ENCODE assay signal across 13 cellular contexts in the genomic region with DNA sequence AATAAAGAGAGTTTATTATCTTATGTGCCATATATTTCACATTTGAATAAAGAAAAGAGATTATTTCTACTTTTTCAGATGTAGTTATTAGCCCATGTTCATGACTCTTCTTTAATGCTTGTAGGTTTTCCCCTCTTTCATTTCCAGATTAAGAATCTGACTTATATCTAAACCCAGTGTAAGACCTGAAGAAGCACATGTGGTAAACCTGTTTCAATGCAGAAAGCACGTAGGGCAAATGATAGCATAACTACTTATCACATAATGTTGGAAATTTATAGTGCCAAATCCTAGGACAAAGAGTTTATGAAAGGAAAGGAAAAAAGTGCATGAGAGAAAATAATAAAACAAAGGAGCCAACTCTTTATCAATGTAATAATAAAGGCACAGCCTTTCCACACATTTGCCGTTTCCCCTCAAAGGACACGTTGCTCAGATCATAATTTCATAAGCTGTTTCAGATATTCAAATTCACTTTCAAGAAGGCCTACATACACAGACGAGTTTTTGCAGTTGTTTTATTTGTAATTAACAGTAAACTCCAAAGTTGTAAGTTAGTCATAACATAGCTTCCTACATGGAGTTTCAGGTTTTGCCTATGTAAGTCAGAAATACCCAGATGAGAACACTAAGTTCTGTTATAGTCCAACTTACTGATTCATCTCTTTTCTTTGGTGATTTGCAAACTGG.
DNase-seq lines count a peak whose midpoint lies in the region; ATAC-seq and TF ChIP-seq lines count a peak whose summit lies in the region.
"Had no signal": no experiment of that assay in that cellular context is flagged by ENCODE, and none has a peak within 500 bp of the region (broad histone marks: within the 10 kb centered on the region; RNA-seq: fewer than 3 reads in every experiment).

No MANE protein-coding gene starts in this region.

- WGBS in mammary epithelial cell (ENCODE audit: low coverage, missing lambda C conversion rate) = 91% methylated on average over 4 of the region's 4 CpGs

- in situ Hi-C loops in mammary epithelial cell (cut with MboI; ENCODE audit: low sequenced_read_pairs in 2 of 2) = no loop called here

- H3K27me3 ChIP-seq in GM06990 (replicated peaks; ENCODE audit: control insufficient read depth, insufficient read depth, low read length) (no peaks in the 10 kb centered on the region), mammary epithelial cell (ENCODE audit: insufficient read depth, low read length) (no peaks in the 10 kb centered on the region)
- no peaks in the 10 kb centered on the region for H3K27me3 ChIP-seq in effector memory CD4-positive, alpha-beta T cell (replicated peaks; ENCODE audit: control insufficient read depth, insufficient read depth, low read length, poor library complexity, severe bottlenecking)
- H3K27me3 ChIP-seq: BLaER1 had no signal

- H3K4me2 ChIP-seq in mammary epithelial cell (ENCODE audit: insufficient read depth, low read depth, low read length) = no peak overlapping the region
- H3K4me2 ChIP-seq: BLaER1 had no signal

- DNase-seq in GM06990 (ENCODE audit: extremely low read depth, insufficient read length) = peak; percentile 71
- DNase-seq in mammary epithelial cell = no peak
- no peak for DNase-seq in GM03348 (ENCODE audit: low spot score)
- DNase-seq in effector memory CD4-positive, alpha-beta T cell = no peak
- no peak for DNase-seq in iPS-NIHi7 (ENCODE audit: extremely low spot score)
- DNase-seq: activated naive CD4-positive, alpha-beta T cell treated with Interleukin-2 at 50 U/mL for 16 hours; endodermal cell; NCI-H69; posterior cingulate gyrus had no signal

- H3K36me3 ChIP-seq in GM06990 (ENCODE audit: control insufficient read depth, insufficient read depth, low read length) (no peaks in the 10 kb centered on the region), mammary epithelial cell (ENCODE audit: insufficient read depth, low read length) (no peaks in the 10 kb centered on the region)
- no peaks in the 10 kb centered on the region for H3K36me3 ChIP-seq in effector memory CD4-positive, alpha-beta T cell (ENCODE audit: control insufficient read depth, insufficient read depth, low read length)
- H3K36me3 ChIP-seq: BLaER1 had no signal

- H3K4me3 ChIP-seq in GM06990 (replicated peaks; ENCODE audit: low read depth, low read length) (no peak overlapping the region; the same call in 1 of the 2 replicates), mammary epithelial cell (replicated peaks in 1 of 3; ENCODE audit: insufficient read depth in 1 of 3, low read depth in 2 of 3, low read length in 3 of 3) (no peak overlapping the region)
- H3K4me3 ChIP-seq in effector memory CD4-positive, alpha-beta T cell (ENCODE audit: insufficient read depth, low read depth, low read length, poor library complexity, severe bottlenecking) = no peak overlapping the region
- H3K4me3 ChIP-seq: BLaER1 had no signal

- dilution Hi-C loops in mammary epithelial cell (cut with HindIII; ENCODE audit: low sequenced_read_pairs) = no loop called here

- CTCF ChIA-PET in mammary epithelial cell (lab: Charles Lee; ENCODE audit: low non-redundant PET) = no interaction called here

- H3K27ac ChIP-seq in mammary epithelial cell (ENCODE audit: insufficient read depth, low read depth, low read length) = no peak overlapping the region
- H3K27ac ChIP-seq in effector memory CD4-positive, alpha-beta T cell (ENCODE audit: insufficient read depth, low read length, poor library complexity, severe bottlenecking) = no peak overlapping the region
- H3K27ac ChIP-seq: BLaER1 had no signal

- no TSS peak for BruUV-seq in mammary epithelial cell (replicated peaks; lab: Mats Ljungman, UMichigan)

- H3K4me1 ChIP-seq in mammary epithelial cell (ENCODE audit: insufficient read depth, low read length) = no peaks in the 10 kb centered on the region
- no peaks in the 10 kb centered on the region for H3K4me1 ChIP-seq in effector memory CD4-positive, alpha-beta T cell (ENCODE audit: control insufficient read depth, insufficient read depth, low read length, poor library complexity, severe bottlenecking)
- H3K4me1 ChIP-seq: BLaER1 had no signal

- H3K9ac ChIP-seq in mammary epithelial cell (ENCODE audit: insufficient read depth, low read length) = no peak overlapping the region
- H3K9ac ChIP-seq: BLaER1 had no signal

- H4K20me1 ChIP-seq in mammary epithelial cell (ENCODE audit: insufficient read depth, low read length) = no peaks in the 10 kb centered on the region
- H4K20me1 ChIP-seq: BLaER1 had no signal

- intact Hi-C loops in mammary epithelial cell (cut with micrococcal nuclease) = no loop called here

- peak; percentile 91 for ATAC-seq in GM18909 (IDR thresholded peaks at IDR 0.05; ENCODE audit: poor library complexity, unreplicated experiment)
- ATAC-seq in HG02588 (IDR thresholded peaks at IDR 0.05; ENCODE audit: unreplicated experiment) = peak; percentile 94
- peak; percentile 95 for ATAC-seq in HG03442 (IDR thresholded peaks at IDR 0.05; ENCODE audit: unreplicated experiment)

- no peaks in the 10 kb centered on the region for H3K9me3 ChIP-seq in mammary epithelial cell (replicated peaks; ENCODE audit: insufficient read depth, low read length)
- no peaks in the 10 kb centered on the region for H3K9me3 ChIP-seq in effector memory CD4-positive, alpha-beta T cell (ENCODE audit: control insufficient read depth, low read length)
- H3K9me3 ChIP-seq: BLaER1 had no signal

- H2AFZ ChIP-seq in mammary epithelial cell (ENCODE audit: low read depth, low read length) = no peak overlapping the region

- no peak for TF ChIP-seq CTCF in GM06990 (IDR thresholded peaks at IDR 0.05; ENCODE audit: insufficient read depth, low read length, poor library complexity, severe bottlenecking)
- TF ChIP-seq CTCF in mammary epithelial cell (conservative IDR thresholded peaks at IDR 0.05 in 1 of 2, IDR thresholded peaks at IDR 0.05 in 1 of 2; ENCODE audit: extremely low read depth in 1 of 2, insufficient read depth in 1 of 2, low read depth in 1 of 2, low read length in 2 of 2) = no peak

- no peaks in the 10 kb centered on the region for H3K79me2 ChIP-seq in mammary epithelial cell (ENCODE audit: insufficient read depth, low read length)
